ENCODE assay signal across 9 cellular contexts in the genomic region with DNA sequence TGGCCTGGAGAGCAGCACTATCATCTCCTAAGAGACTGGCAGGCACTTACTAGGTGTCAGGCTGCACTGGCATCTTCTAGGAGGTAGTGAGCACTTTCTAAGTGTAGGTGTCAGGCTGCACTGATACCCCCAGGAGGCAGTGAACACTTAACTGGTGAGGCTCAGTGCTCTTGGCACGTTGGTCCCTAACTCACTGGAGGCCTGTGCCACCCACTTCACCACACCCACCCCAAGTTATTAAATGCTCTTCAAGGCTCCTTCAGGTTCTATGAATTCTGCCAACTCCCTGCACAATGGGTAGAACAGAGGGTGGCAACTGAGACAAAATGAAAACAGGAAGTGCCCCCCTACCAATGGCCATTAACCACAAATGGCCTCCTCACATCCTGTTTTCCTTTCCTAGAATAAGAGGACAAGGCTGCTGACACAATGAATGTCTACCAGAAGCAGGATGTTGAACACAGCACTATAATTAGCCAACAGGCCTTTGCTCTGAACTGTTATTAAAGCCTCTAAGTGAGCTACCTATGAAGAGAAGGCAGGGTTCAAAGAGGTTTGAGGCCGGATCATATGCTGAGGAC. TPM values are rescaled to one million over a fixed set of nuclear protein-coding genes. Genes with fewer than 3 reads are reported as not detected.
DNase-seq lines count a peak whose midpoint lies in the region; ATAC-seq and TF ChIP-seq lines count a peak whose summit lies in the region.
"Had no signal": no experiment of that assay in that cellular context is flagged by ENCODE, and none has a peak within 500 bp of the region (broad histone marks: within the 10 kb centered on the region; RNA-seq: fewer than 3 reads in every experiment).

No MANE protein-coding gene starts in this region.

- H3K4me3 Mint-ChIP-seq in stimulated activated naive CD8-positive, alpha-beta T cell treated with anti-CD3 and anti-CD28 coated beads, Interleukin-15, Interleukin-2, amounts not matched to agents 100 ng/mL and 50 ng/mL, for 24 hours, result no peak overlapping the region
- H3K4me3 Mint-ChIP-seq: activated T-cell treated with anti-CD3 and anti-CD28 coated beads, Interleukin-2, amount 50 U/mL, for 4 hours had no signal

- H3K27ac Mint-ChIP-seq in stimulated activated naive CD8-positive, alpha-beta T cell treated with anti-CD3 and anti-CD28 coated beads, Interleukin-15, Interleukin-2, amounts not matched to agents 100 ng/mL and 50 ng/mL, for 24 hours, result peak overlapping the region; percentile 38

- no peak for TF ChIP-seq POLR2A in suprapubic skin (IDR thresholded peaks at IDR 0.05)

- H3K4me1 Mint-ChIP-seq in stimulated activated naive CD8-positive, alpha-beta T cell treated with anti-CD3 and anti-CD28 coated beads, Interleukin-15, Interleukin-2, amounts not matched to agents 100 ng/mL and 50 ng/mL, for 24 hours (ENCODE audit: low read depth), result peaks cover 61% of the 10 kb centered on the region

- 58% methylated on average over 2 of the region's 2 CpGs for WGBS in suprapubic skin

- H3K4me3 ChIP-seq in suprapubic skin, result no peak overlapping the region

- no peak for TF ChIP-seq CTCF in suprapubic skin (IDR thresholded peaks at IDR 0.05)

- H3K9me3 Mint-ChIP-seq in stimulated activated naive CD8-positive, alpha-beta T cell treated with anti-CD3 and anti-CD28 coated beads, Interleukin-15, Interleukin-2, amounts not matched to agents 100 ng/mL and 50 ng/mL, for 24 hours, result no peaks in the 10 kb centered on the region
- H3K9me3 Mint-ChIP-seq: activated T-cell treated with anti-CD3 and anti-CD28 coated beads, Interleukin-2, amount 50 U/mL, for 4 hours had no signal

- peaks cover 22% of the 10 kb centered on the region for H3K27me3 ChIP-seq in suprapubic skin

- peaks cover 27% of the 10 kb centered on the region for H3K27me3 Mint-ChIP-seq in stimulated activated naive CD8-positive, alpha-beta T cell treated with anti-CD3 and anti-CD28 coated beads, Interleukin-15, Interleukin-2, amounts not matched to agents 100 ng/mL and 50 ng/mL, for 24 hours

- TF ChIP-seq EP300 in suprapubic skin (IDR thresholded peaks at IDR 0.05), result no peak

- no peak for ATAC-seq in stimulated activated naive CD8-positive, alpha-beta T cell treated with anti-CD3 and anti-CD28 coated beads, Interleukin-15, Interleukin-2, amounts not matched to agents 100 U/mL and 50 U/mL, for 24 hours
- no peak for ATAC-seq in HG03439 (IDR thresholded peaks at IDR 0.05; ENCODE audit: unreplicated experiment)
- ATAC-seq: activated T-cell treated with anti-CD3 and anti-CD28 coated beads, Interleukin-2, amount 50 U/mL, for 4 hours had no signal

- H3K9me3 ChIP-seq in suprapubic skin, result no peaks in the 10 kb centered on the region

- no peak for DNase-seq in stimulated activated naive CD8-positive, alpha-beta T cell treated with anti-CD3 and anti-CD28 coated beads, Interleukin-15, Interleukin-2, amounts not matched to agents 100 U/mL and 50 U/mL, for 24 hours
- DNase-seq in OCI-M1 (lab: John Stamatoyannopoulos, UW) (peak; percentile 55), foreskin melanocyte (peak; percentile 48), NCI-H1105 (lab: John Stamatoyannopoulos, UW) (no peak), suprapubic skin (ENCODE audit: low spot score in 2 of 2) (no peak), NCI-H774 (lab: John Stamatoyannopoulos, UW) (no peak)
- DNase-seq: activated T-cell treated with anti-CD3 and anti-CD28 coated beads, Interleukin-2, amount 50 U/mL, for 4 hours had no signal

- H3K4me1 ChIP-seq in suprapubic skin, result peaks cover 34% of the 10 kb centered on the region

- peaks cover 53% of the 10 kb centered on the region for H3K36me3 ChIP-seq in suprapubic skin

- H3K27ac ChIP-seq in suprapubic skin, result no peak overlapping the region

- peaks cover 59% of the 10 kb centered on the region for H3K36me3 Mint-ChIP-seq in stimulated activated naive CD8-positive, alpha-beta T cell treated with anti-CD3 and anti-CD28 coated beads, Interleukin-15, Interleukin-2, amounts not matched to agents 100 ng/mL and 50 ng/mL, for 24 hours (ENCODE audit: low read depth)

RNA-seq across cellular contexts. Expression of a gene that starts 29.4 kb away (rescaled TPM):
- total RNA-seq in suprapubic skin, result 10 to 100 TPM; 23.2 to 30.1 (median 25.2) TPM

RNA-seq across cellular contexts. Expression of a gene that starts 31.4 kb away (rescaled TPM):
- total RNA-seq in suprapubic skin, result under 1 TPM in 1 of 4 donors, not detected in 3; 0.40 TPM
- total RNA-seq: activated T-cell treated with anti-CD3 and anti-CD28 coated beads, Interleukin-2, amount 50 U/mL, for 4 hours had no signal

RNA-seq across cellular contexts. Expression of a gene that starts 51.7 kb away (rescaled TPM):
- 1 to 10 TPM in 2 of 4 donors, under 1 TPM in 2; 0.30 to 1.9 (median 0.96) TPM for total RNA-seq in suprapubic skin

RNA-seq across cellular contexts. Expression of a gene that starts 57.7 kb away (rescaled TPM):
- total RNA-seq in suprapubic skin, result 10 to 100 TPM; 12.9 to 30.6 (median 17.2) TPM

Comparison
In these comparisons a context has a peak if more than half of its experiments do, and no peak if none do; other contexts are left out.
1. DNase-seq: peak in OCI-M1 (single experiment) and foreskin melanocyte (single experiment); none in stimulated activated naive CD8-positive, alpha-beta T cell treated with anti-CD3 and anti-CD28 coated beads, Interleukin-15, Interleukin-2, amounts not matched to agents 100 U/mL and 50 U/mL, for 24 hours (single experiment), NCI-H1105 (single experiment), suprapubic skin (0 of 2) and NCI-H774 (single experiment).